11 cellular contexts compared by ENCODE assay signal in genomic region chr2:233081232-233081730, GRCh38. TPM values are rescaled to one million over a fixed set of nuclear protein-coding genes. Genes with fewer than 3 reads are reported as not detected.
DNase-seq lines count a peak whose midpoint lies in the region; ATAC-seq and TF ChIP-seq lines count a peak whose summit lies in the region.
"Had no signal": no experiment of that assay in that cellular context is flagged by ENCODE, and none has a peak within 500 bp of the region (broad histone marks: within the 10 kb centered on the region; RNA-seq: fewer than 3 reads in every experiment).

No MANE protein-coding gene starts in this region.

- H3K9me3 ChIP-seq in upper lobe of right lung, result no peaks in the 10 kb centered on the region

- H3K36me3 ChIP-seq in upper lobe of right lung, result no peaks in the 10 kb centered on the region

- no peaks in the 10 kb centered on the region for H3K27me3 ChIP-seq in upper lobe of right lung

- H3K36me3 Mint-ChIP-seq in activated CD4-positive, alpha-beta T cell treated with anti-CD3 and anti-CD28 coated beads, Interleukin-2, amount 10 ng/mL, durations not matched to agents 24 days and 14 days (ENCODE audit: low read depth), result peaks cover 49% of the 10 kb centered on the region
- peaks cover 34 to 43% (median 35%) of the 10 kb centered on the region in 3 donors for H3K36me3 Mint-ChIP-seq in immature natural killer cell

- H3K4me3 ChIP-seq in upper lobe of right lung, result no peak overlapping the region

- H3K27ac ChIP-seq in upper lobe of right lung, result peak overlapping the region; percentile 11

- H3K4me1 ChIP-seq in upper lobe of right lung, result peaks cover 49% of the 10 kb centered on the region

- H3K9me3 Mint-ChIP-seq in activated CD4-positive, alpha-beta T cell treated with anti-CD3 and anti-CD28 coated beads, Interleukin-2, amount 10 ng/mL, durations not matched to agents 24 days and 14 days, result no peaks in the 10 kb centered on the region
- H3K9me3 Mint-ChIP-seq in immature natural killer cell, result no peaks in the 10 kb centered on the region

- H3K27ac Mint-ChIP-seq in activated CD4-positive, alpha-beta T cell treated with anti-CD3 and anti-CD28 coated beads, Interleukin-2, amount 10 ng/mL, durations not matched to agents 24 days and 14 days, result peak overlapping the region; percentile 82
- H3K27ac Mint-ChIP-seq in immature natural killer cell, result peak overlapping the region in 5 of 6 donors; percentile 97 to 100 (median 98)

- H3K4me1 Mint-ChIP-seq in activated CD4-positive, alpha-beta T cell treated with anti-CD3 and anti-CD28 coated beads, Interleukin-2, amount 10 ng/mL, durations not matched to agents 24 days and 14 days, result peaks cover 70% of the 10 kb centered on the region
- H3K4me1 Mint-ChIP-seq in immature natural killer cell, result peaks cover 0 to 90% of the 10 kb centered on the region in 2 donors

- peak; percentile 26 for DNase-seq in activated gamma-delta T cell treated with Interleukin-2 at 50 U/mL for 16 hours
- no peak for DNase-seq in activated gamma-delta T cell (lab: John Stamatoyannopoulos, UW)
- peak; percentile 88 for DNase-seq in activated CD4-positive, alpha-beta T cell treated with anti-CD3 and anti-CD28 coated beads, Interleukin-2, amount 10 ng/mL, durations not matched to agents 24 days and 14 days
- peak in 2 of 3 donors; percentile 40 to 45 for DNase-seq in immature natural killer cell
- peak; percentile 48 for DNase-seq in upper lobe of right lung
- no peak for DNase-seq in KG1 (lab: John Stamatoyannopoulos, UW)
- no peak for DNase-seq in HPDE6-E6E7 (ENCODE audit: extremely low spot score)
- DNase-seq: IMR-90 had no signal

- ATAC-seq in upper lobe of right lung (peak; percentile 3), GM18868 (IDR thresholded peaks at IDR 0.05; ENCODE audit: unreplicated experiment) (no peak)

- intact Hi-C loops in activated CD4-positive, alpha-beta T cell treated with anti-CD3 and anti-CD28 coated beads, Interleukin-2, amount 10 ng/mL, durations not matched to agents 24 days and 14 days (cut with micrococcal nuclease), result loop anchor here (1.0 to 10.0 kb wide), 2 partner anchors 153 to 274 kb away; partner anchors contain the start of gene DGKD
- intact Hi-C loops in upper lobe of right lung (cut with DNase I), result no loop called here

- TF ChIP-seq CTCF in upper lobe of right lung (IDR thresholded peaks at IDR 0.05), result no peak

- peak overlapping the region; percentile 64 for H3K4me3 Mint-ChIP-seq in activated CD4-positive, alpha-beta T cell treated with anti-CD3 and anti-CD28 coated beads, Interleukin-2, amount 10 ng/mL, durations not matched to agents 24 days and 14 days
- peak overlapping the region; percentile 70 to 86 (median 81) for H3K4me3 Mint-ChIP-seq in immature natural killer cell

- no peaks in the 10 kb centered on the region for H3K27me3 Mint-ChIP-seq in activated CD4-positive, alpha-beta T cell treated with anti-CD3 and anti-CD28 coated beads, Interleukin-2, amount 10 ng/mL, durations not matched to agents 24 days and 14 days
- H3K27me3 Mint-ChIP-seq in immature natural killer cell (ENCODE audit: low read depth in 3 of 3), result peaks cover 21 to 37% (median 36%) of the 10 kb centered on the region in 3 donors

RNA-seq across cellular contexts. Expression of gene INPP5D, which starts 21.1 kb away (rescaled TPM):
- total RNA-seq in activated CD4-positive, alpha-beta T cell treated with anti-CD3 and anti-CD28 coated beads, Interleukin-2, amount 10 ng/mL, durations not matched to agents 24 days and 14 days, result 43.6 and 45.8 TPM in 2 replicates
- polyA plus RNA-seq in immature natural killer cell, result 100 to 1,000 TPM in 1 of 3 donors, 10 to 100 TPM in 2; 54.8 to 307 (median 73.5) TPM
- 33.3 TPM for total RNA-seq in upper lobe of right lung

RNA-seq across cellular contexts. Expression of gene NEU2, which starts 48.8 kb away (rescaled TPM):
- total RNA-seq in activated CD4-positive, alpha-beta T cell treated with anti-CD3 and anti-CD28 coated beads, Interleukin-2, amount 10 ng/mL, durations not matched to agents 24 days and 14 days, result not detected in 2 replicates
- polyA plus RNA-seq in immature natural killer cell, result not detected
- total RNA-seq in upper lobe of right lung, result not detected
- total RNA-seq: A673, IMR-90, kidney epithelial cell had no signal
- polyA plus RNA-seq: IMR-90 had no signal

Comparison
In these comparisons a context has a peak if more than half of its experiments do, and no peak if none do; other contexts are left out.
1. DNase-seq: peak in activated gamma-delta T cell treated with Interleukin-2 at 50 U/mL for 16 hours (single experiment), activated CD4-positive, alpha-beta T cell treated with anti-CD3 and anti-CD28 coated beads, Interleukin-2, amount 10 ng/mL, durations not matched to agents 24 days and 14 days (single experiment), immature natural killer cell (2 of 3) and upper lobe of right lung (single experiment); none in activated gamma-delta T cell (single experiment), KG1 (single experiment) and HPDE6-E6E7 (single experiment).